31 cellular contexts compared by ENCODE assay signal in the genomic region with DNA sequence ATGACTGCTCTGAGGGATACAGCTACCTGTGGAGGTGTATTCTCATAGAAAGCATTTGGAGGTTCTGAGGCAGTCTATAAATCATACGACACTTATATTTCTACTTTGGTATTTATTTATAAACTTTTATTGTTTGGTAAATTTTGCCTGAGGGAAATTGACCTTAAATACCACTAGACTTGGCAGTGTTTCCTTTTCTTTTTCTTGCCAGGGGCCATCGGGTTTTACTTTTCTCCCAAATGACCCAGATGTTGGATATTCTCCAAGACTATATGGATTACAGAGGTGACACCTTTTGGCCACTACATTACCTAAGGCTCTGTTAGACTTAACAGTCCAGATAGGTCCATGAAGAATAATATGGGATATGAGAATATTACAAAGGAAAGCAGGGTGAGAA. TPM values are rescaled to one million over a fixed set of nuclear protein-coding genes. Genes with fewer than 3 reads are reported as not detected.
"Had no signal": no experiment of that assay in that cellular context is flagged by ENCODE, and none has a peak within 500 bp of the region (broad histone marks: within the 10 kb centered on the region; RNA-seq: fewer than 3 reads in every experiment).

No MANE protein-coding gene starts in this region.

- H3K9me3 Mint-ChIP-seq: activated CD4-positive, alpha-beta T cell treated with anti-CD3 and anti-CD28 coated beads, Interleukin-2, amount 10 ng/mL, durations not matched to agents 7 days and 5 days; activated naive CD4-positive, alpha-beta T cell treated with anti-CD3 and anti-CD28 coated beads, Interleukin-2, amount 10 ng/mL, durations not matched to agents 7 days and 5 days; activated naive CD8-positive, alpha-beta T cell treated with anti-CD3 and anti-CD28 coated beads, Interleukin-2, amount 50 U/mL, for 24 hours; activated T-cell treated with anti-CD3 and anti-CD28 coated beads, Interleukin-2, amount 50 U/mL, for 4 hours; brain; T-helper 1 cell treated with Interleukin-12 subunit alpha and Interleukin-12 subunit beta and Interleukin-4 antibody, amounts not matched to agents 30 μg/mL and 1 μg/mL, for 36 hours; T-helper 2 cell treated with Interferon-gamma antibody and Interleukin-4, amounts not matched to agents 5 μg/mL and 100 μg/mL, for 36 hours; WTC11 had no signal

- H3K4me3 Mint-ChIP-seq: activated CD4-positive, alpha-beta T cell treated with anti-CD3 and anti-CD28 coated beads for 36 hours; activated CD4-positive, alpha-beta T cell treated with anti-CD3 and anti-CD28 coated beads, Interleukin-2, amount 10 ng/mL, durations not matched to agents 7 days and 5 days; activated CD8-positive, alpha-beta T cell treated with anti-CD3 and anti-CD28 coated beads, Interleukin-2, amount 10 ng/mL, durations not matched to agents 7 days and 5 days; activated naive CD4-positive, alpha-beta T cell treated with anti-CD3 and anti-CD28 coated beads, Interleukin-2, amount 10 ng/mL, durations not matched to agents 7 days and 5 days; activated naive CD8-positive, alpha-beta T cell; activated naive CD8-positive, alpha-beta T cell treated with anti-CD3 and anti-CD28 coated beads, Interleukin-2, amount 50 U/mL, for 24 hours; activated T-cell treated with anti-CD3 and anti-CD28 coated beads, Interleukin-2, amount 50 U/mL, for 4 hours; brain; T-helper 1 cell treated with Interleukin-12 subunit alpha and Interleukin-12 subunit beta and Interleukin-4 antibody, amounts not matched to agents 30 μg/mL and 1 μg/mL, for 36 hours; T-helper 2 cell treated with Interferon-gamma antibody and Interleukin-4, amounts not matched to agents 5 μg/mL and 100 μg/mL, for 36 hours; WTC11 had no signal

- H3K27me3 Mint-ChIP-seq: activated CD4-positive, alpha-beta T cell treated with anti-CD3 and anti-CD28 coated beads for 36 hours; activated CD4-positive, alpha-beta T cell treated with anti-CD3 and anti-CD28 coated beads, Interleukin-2, amount 10 ng/mL, durations not matched to agents 7 days and 5 days; activated naive CD4-positive, alpha-beta T cell treated with anti-CD3 and anti-CD28 coated beads, Interleukin-2, amount 10 ng/mL, durations not matched to agents 7 days and 5 days; activated naive CD8-positive, alpha-beta T cell; activated naive CD8-positive, alpha-beta T cell treated with anti-CD3 and anti-CD28 coated beads, Interleukin-2, amount 50 U/mL, for 24 hours; brain had no signal

- H3K27ac Mint-ChIP-seq: activated CD4-positive, alpha-beta T cell treated with anti-CD3 and anti-CD28 coated beads for 36 hours; activated CD4-positive, alpha-beta T cell treated with anti-CD3 and anti-CD28 coated beads, Interleukin-2, amount 10 ng/mL, durations not matched to agents 7 days and 5 days; activated CD8-positive, alpha-beta T cell treated with anti-CD3 and anti-CD28 coated beads, Interleukin-2, amount 10 ng/mL, durations not matched to agents 7 days and 5 days; activated naive CD4-positive, alpha-beta T cell treated with anti-CD3 and anti-CD28 coated beads, Interleukin-2, amount 10 ng/mL, durations not matched to agents 7 days and 5 days; activated naive CD8-positive, alpha-beta T cell; activated naive CD8-positive, alpha-beta T cell treated with anti-CD3 and anti-CD28 coated beads, Interleukin-2, amount 50 U/mL, for 24 hours; brain; T-helper 1 cell treated with Interleukin-12 subunit alpha and Interleukin-12 subunit beta and Interleukin-4 antibody, amounts not matched to agents 30 μg/mL and 1 μg/mL, for 36 hours; T-helper 2 cell treated with Interferon-gamma antibody and Interleukin-4, amounts not matched to agents 5 μg/mL and 100 μg/mL, for 36 hours had no signal

- DNase-seq: activated CD4-positive, alpha-beta T cell treated with anti-CD3 and anti-CD28 coated beads for 36 hours; activated CD4-positive, alpha-beta T cell treated with anti-CD3 and anti-CD28 coated beads, Interleukin-2, amount 10 ng/mL, durations not matched to agents 7 days and 5 days; activated CD4-positive, alpha-beta T cell treated with anti-CD3 and anti-CD28 coated beads, Interleukin-2, amount 50 U/mL, for 48 hours; activated CD8-positive, alpha-beta T cell treated with anti-CD3 and anti-CD28 coated beads, Interleukin-2, amount 10 ng/mL, durations not matched to agents 7 days and 5 days; activated effector memory CD4-positive, alpha-beta T cell treated with Interleukin-2 at 50 U/mL for 16 hours; activated naive CD4-positive, alpha-beta T cell treated with anti-CD3 and anti-CD28 coated beads, Interleukin-2, amount 10 ng/mL, durations not matched to agents 7 days and 5 days; activated naive CD8-positive, alpha-beta T cell treated with anti-CD3 and anti-CD28 coated beads, Interleukin-2, amount 50 U/mL, for 24 hours; activated T-cell treated with anti-CD3 and anti-CD28 coated beads, Interleukin-2, amount 50 U/mL, for 4 hours; anterior cingulate cortex; caudate nucleus; cerebellar nuclear complex; Karpas-422; KBM-7; NCI-H1436 treated with DMSO at 0.1 percent for 48 hours; NCI-H1694 treated with DMSO at 0.1 percent for 48 hours; NCI-H2029; NCI-H345; NCI-H524 treated with DMSO at 0.1 percent for 48 hours; NCI-H774; Peyer's patch; RPMI8226; SHP77 treated with DMSO at 0.1 percent for 48 hours; SK-N-SH had no signal

- ATAC-seq: activated CD4-positive, alpha-beta T cell treated with anti-CD3 and anti-CD28 coated beads for 36 hours; activated CD4-positive, CD25-positive, alpha-beta regulatory T cell treated with anti-CD3 and anti-CD28 coated beads, Interleukin-2, amount 50 U/mL, for 24 hours; activated CD8-positive, alpha-beta T cell treated with anti-CD3 and anti-CD28 coated beads, Interleukin-2, amount 10 ng/mL, durations not matched to agents 7 days and 5 days; activated naive CD8-positive, alpha-beta T cell treated with anti-CD3 and anti-CD28 coated beads, Interleukin-2, amount 50 U/mL, for 24 hours; activated T-cell treated with anti-CD3 and anti-CD28 coated beads, Interleukin-2, amount 50 U/mL, for 4 hours; WTC11 had no signal

- H3K27ac ChIP-seq: Peyer's patch, SJSA1 had no signal

RNA-seq across cellular contexts. Expression of a gene that starts 45.6 kb away (rescaled TPM):
- total RNA-seq: bronchial epithelial cell had no signal
